In genomic region chr2:38105911-38106310, GRCh38 we compare ENCODE assay signal across 12 cellular contexts. TPM values are rescaled to one million over a fixed set of nuclear protein-coding genes. Genes with fewer than 3 reads are reported as not detected.
A peak's percentile ranks its signal among the peaks of the same experiment; 100 is the strongest.
DNase-seq lines count a peak whose midpoint lies in the region; ATAC-seq and TF ChIP-seq lines count a peak whose summit lies in the region.
"Had no signal": no experiment of that assay in that cellular context is flagged by ENCODE, and none has a peak within 500 bp of the region (broad histone marks: within the 10 kb centered on the region; RNA-seq: fewer than 3 reads in every experiment).

No MANE protein-coding gene starts in this region.

- peaks cover 11% of the 10 kb centered on the region for H3K4me1 ChIP-seq in H9 (ENCODE audit: insufficient read depth, low read length)
- peaks cover 39% of the 10 kb centered on the region for H3K4me1 ChIP-seq in SJSA1 (replicated peaks)
- peaks cover 5 to 20% (median 16%) of the 10 kb centered on the region in 6 donors for H3K4me1 ChIP-seq in spleen

- no peak overlapping the region for H2AFZ ChIP-seq in H9 (ENCODE audit: low read length)

- H2BK120ac ChIP-seq in H9 (ENCODE audit: low read depth, low read length, poor library complexity, severe bottlenecking): no peak overlapping the region

- no peak for TF ChIP-seq POLR2A in spleen (IDR thresholded peaks at IDR 0.05)

- H4K8ac ChIP-seq in H9 (replicated peaks; ENCODE audit: insufficient read length, low read depth, low read length): no peak overlapping the region

- ATAC-seq in HG03280 (IDR thresholded peaks at IDR 0.05; ENCODE audit: unreplicated experiment) (no peak), HG03045 (IDR thresholded peaks at IDR 0.05; ENCODE audit: unreplicated experiment) (no peak)
- ATAC-seq: CD8-positive, alpha-beta T cell; esophagus mucosa had no signal

- H3K4me2 ChIP-seq in H9 (ENCODE audit: insufficient read depth, insufficient read length, low read length): no peak overlapping the region

- H3K4me3 Mint-ChIP-seq in H9: peak overlapping the region in 1 of 2 experiments; percentile 12; a peak in 1 of 5 replicates
- H3K4me3 Mint-ChIP-seq: CD8-positive, alpha-beta T cell had no signal

- H4K91ac ChIP-seq in H9 (ENCODE audit: insufficient read length, low read depth, low read length): no peak overlapping the region

- H3K9me3 ChIP-seq in H9 (ENCODE audit: control insufficient read depth, low read depth, low read length) (no peaks in the 10 kb centered on the region), SJSA1 (replicated peaks) (no peaks in the 10 kb centered on the region), spleen (peaks cover 0 to 13% (median 5%) of the 10 kb centered on the region in 8 donors)
- H3K9me3 ChIP-seq: neutrophil had no signal

- H4K20me1 ChIP-seq in H9 (ENCODE audit: control insufficient read depth, insufficient read depth, insufficient read length): no peaks in the 10 kb centered on the region

- no peak overlapping the region for H2BK15ac ChIP-seq in H9 (ENCODE audit: low read depth, low read length)

- DNase-seq in H9: no peak
- peak in 1 of 2 experiments; percentile 38 for DNase-seq in SJSA1 (ENCODE audit: low read depth in 1 of 2, low spot score in 2 of 2)
- DNase-seq in epithelial cell of prostate (ENCODE audit: low read depth, low spot score): no peak
- no peak for DNase-seq in spleen
- DNase-seq in 8988T: no peak
- DNase-seq: activated T-cell treated with anti-CD3 and anti-CD28 coated beads, Interleukin-2, amount 50 U/mL, for 1 hour; CD8-positive, alpha-beta T cell; stimulated activated CD4-positive, alpha-beta T cell treated with anti-CD3 and anti-CD28 coated beads, Interleukin-12 subunit alpha, Interleukin-12 subunit beta, amount 100 ng/mL, for 4 hours had no signal

- H3K27me3 ChIP-seq in H9 (ENCODE audit: insufficient read depth, low read length): no peaks in the 10 kb centered on the region
- no peaks in the 10 kb centered on the region for H3K27me3 ChIP-seq in SJSA1 (replicated peaks)
- peaks cover 0 to 7% (median 0%) of the 10 kb centered on the region in 7 donors for H3K27me3 ChIP-seq in spleen (replicated peaks in 1 of 7)

- H3K27ac ChIP-seq in H9 (ENCODE audit: insufficient read length, low read depth, low read length) (peak overlapping the region; percentile 30), SJSA1 (peak overlapping the region; percentile 92), epithelial cell of prostate (peak overlapping the region; percentile 59), spleen (peak overlapping the region in 6 of 8 donors; percentile 54 to 66 (median 56))
- H3K27ac ChIP-seq: neutrophil had no signal

- no peak overlapping the region for H3K23ac ChIP-seq in H9 (ENCODE audit: insufficient read length, low read depth, low read length)

- no peak overlapping the region for H3K4ac ChIP-seq in H9 (ENCODE audit: low read depth, low read length)

- no peak overlapping the region for H3T11ph ChIP-seq in H9 (ENCODE audit: low read length)

- H2BK5ac ChIP-seq in H9 (ENCODE audit: insufficient read length, low read length): no peak overlapping the region

- H3K36me3 ChIP-seq in SJSA1: no peaks in the 10 kb centered on the region
- no peaks in the 10 kb centered on the region for H3K36me3 ChIP-seq in spleen
- H3K36me3 ChIP-seq: neutrophil had no signal

- TF ChIP-seq CTCF in H9 (conservative IDR thresholded peaks at IDR 0.05) (no peak), spleen (IDR thresholded peaks at IDR 0.05 in 8 of 11, conservative IDR thresholded peaks at IDR 0.05 in 3 of 11) (no peak)

- no peak overlapping the region for H3K9ac ChIP-seq in H9 (ENCODE audit: extremely low read depth, insufficient read length, low read length)

- no peaks in the 10 kb centered on the region for H3K79me1 ChIP-seq in H9 (ENCODE audit: insufficient read depth, low read depth, low read length, poor library complexity, severe bottlenecking)

- H3K18ac ChIP-seq in H9 (ENCODE audit: insufficient read length, low read depth, low read length): peak overlapping the region; percentile 25

- no peak overlapping the region; the same call in 1 of the 2 replicates for H3K14ac ChIP-seq in H9 (ENCODE audit: insufficient read depth, low read length)

- H3K23me2 ChIP-seq in H9 (ENCODE audit: insufficient read length, low read depth, low read length, poor library complexity, severe bottlenecking): no peaks in the 10 kb centered on the region

- H3K36me3 Mint-ChIP-seq in H9 (ENCODE audit: insufficient read depth in 1 of 3, low read depth in 3 of 3): peaks cover 0 to 7% (median 2%) of the 10 kb centered on the region in 3 experiments; a peak in 3 of 7 replicates
- H3K36me3 Mint-ChIP-seq: CD8-positive, alpha-beta T cell had no signal

- no peak overlapping the region for H4K5ac ChIP-seq in H9 (ENCODE audit: insufficient read length, low read depth, low read length)

- peak overlapping the region; percentile 46 for H3K56ac ChIP-seq in H9 (ENCODE audit: insufficient read length, low read depth, low read length)

- intact Hi-C loops in spleen (cut with DNase I; ENCODE audit: low total_unique reads): no loop called here

- peaks cover 40 to 58% of the 10 kb centered on the region in 2 experiments for H3K4me1 Mint-ChIP-seq in H9

- no peak overlapping the region for H3K4me3 ChIP-seq in SJSA1
- H3K4me3 ChIP-seq in spleen: no peak overlapping the region

- no peaks in the 10 kb centered on the region for H3K79me2 ChIP-seq in H9 (ENCODE audit: insufficient read depth, low read length)

- H3K27ac Mint-ChIP-seq in H9: peak overlapping the region in 2 of 3 experiments; percentile 19 to 97; a peak in 4 of 7 replicates
- H3K27ac Mint-ChIP-seq: CD8-positive, alpha-beta T cell had no signal

- peaks cover 2 to 8% of the 10 kb centered on the region in 2 experiments; a peak in 3 of 5 replicates for H3K9me3 Mint-ChIP-seq in H9

- WGBS in H9 (ENCODE audit: extremely low coverage, insufficient read length, low lambda C conversion rate): no CpG with 5 or more reads among the region's 7 CpGs
- 79 to 82% (median 80%) methylated on average over 5 to 7 of the region's 7 CpGs for whole genome bisulfite sequencing in spleen, 5 donors

- no peak overlapping the region for H2BK20ac ChIP-seq in H9 (ENCODE audit: low read depth, low read length, poor library complexity, severe bottlenecking)

- no peak overlapping the region for H2BK12ac ChIP-seq in H9 (ENCODE audit: insufficient read length, low read depth, low read length)

- no peak overlapping the region for H2AK5ac ChIP-seq in H9 (ENCODE audit: insufficient read length, low read length)

- H3K27me3 Mint-ChIP-seq in H9 (ENCODE audit: low read depth): peaks cover 9% of the 10 kb centered on the region

RNA-seq across cellular contexts. Expression of gene CYP1B1, which starts 30.0 kb away (rescaled TPM):
- total RNA-seq in H9 (2021) (2.7 and 2.9 TPM in 2 replicates), spleen (100 to 1,000 TPM in 2 of 7 donors, 10 to 100 TPM in 5; 50.4 to 121 (median 73.6) TPM)
- total RNA-seq in SJSA1 (2014; rRNA removed; shearing (Covaris generic)): 5.6 and 9.8 TPM in 2 replicates
- polyA plus RNA-seq in spleen: 10 to 100 TPM; 17.7 to 26.4 (median 22.6) TPM
- total RNA-seq: CD8-positive, alpha-beta T cell had no signal

Comparison
In these comparisons a context has a peak if more than half of its experiments do, and no peak if none do; other contexts are left out.
1. H3K27ac ChIP-seq: peak in every context shown above with its lines; median percentile 92 in SJSA1; 59 in epithelial cell of prostate; 56 in spleen; 30 in H9.